Comparison of ENCODE assay signal across 20 cellular contexts in the genomic region with DNA sequence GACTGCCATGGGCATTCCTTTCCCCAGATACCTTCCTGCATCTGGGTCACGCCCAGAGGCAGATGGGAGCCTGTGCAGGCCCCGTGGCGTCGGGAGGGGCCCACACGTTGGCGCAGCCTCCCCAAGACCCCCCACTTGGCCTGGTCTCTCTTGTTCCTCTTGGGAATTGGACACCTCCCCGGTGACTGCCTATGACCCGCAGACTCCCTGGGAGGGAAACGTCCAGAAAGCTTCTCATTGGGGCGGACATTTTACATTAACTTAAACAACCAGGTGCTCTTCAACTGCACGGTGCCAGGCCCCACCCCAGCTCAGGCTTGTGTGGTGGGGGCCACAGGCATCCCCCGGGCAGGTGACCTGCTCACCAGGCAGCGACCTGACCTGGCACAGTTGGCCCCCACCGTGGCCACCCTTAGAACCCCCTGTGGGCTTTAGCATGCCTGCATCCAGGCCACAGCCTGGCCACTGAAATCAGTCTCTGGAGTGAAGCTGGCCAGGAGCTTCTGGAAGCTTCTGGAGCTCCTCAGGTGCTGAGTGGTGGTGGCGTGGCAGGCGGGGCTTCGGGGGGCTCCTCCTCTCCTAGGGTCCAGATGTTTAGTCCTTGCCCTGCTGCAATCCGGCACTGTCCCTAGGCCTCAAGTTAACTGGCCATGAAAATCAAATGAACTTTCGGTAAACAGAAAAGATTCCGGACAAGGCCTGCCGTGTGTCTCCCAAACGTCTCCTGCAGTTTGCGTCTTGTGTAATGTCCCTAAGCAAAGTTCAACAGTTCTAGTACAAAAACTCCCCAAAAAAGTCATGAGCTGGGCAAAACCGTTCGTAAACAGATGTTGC. TPM values are rescaled to one million over a fixed set of nuclear protein-coding genes. Genes with fewer than 3 reads are reported as not detected.
DNase-seq lines count a peak whose midpoint lies in the region; ATAC-seq, FAIRE-seq and TF ChIP-seq lines count a peak whose summit lies in the region.
"Had no signal": no experiment of that assay in that cellular context is flagged by ENCODE, and none has a peak within 500 bp of the region (broad histone marks: within the 10 kb centered on the region; RNA-seq: fewer than 3 reads in every experiment).

No MANE protein-coding gene starts in this region.

- peak; percentile 8; the same call in 1 of the 2 replicates for TF ChIP-seq RAD21 in HepG2 (CRISPR knock-in tag; IDR thresholded peaks at IDR 0.05)

- H2AFZ ChIP-seq in HepG2 (ENCODE audit: low read length) = no peak overlapping the region
- no peak overlapping the region for H2AFZ ChIP-seq in osteoblast (ENCODE audit: low read length)

- ATAC-seq in WTC11 (no peak), HepG2 (peak; percentile 41)
- ATAC-seq in stimulated activated memory B cell treated with anti-CD40 and anti-IgM and Interleukin-4, amounts not matched to agents 10 μg/mL and 1 μg/mL and 100 μg/mL, for 72 hours = no peak
- ATAC-seq: PC-3 had no signal

- TF ChIP-seq CTCF in WTC11 (IDR thresholded peaks at IDR 0.05) (no peak), HepG2 (CRISPR knock-in tag; IDR thresholded peaks at IDR 0.05) (no peak), osteoblast (IDR thresholded peaks at IDR 0.05; ENCODE audit: extremely low read depth, low read depth, low read length) (no peak), Caco-2 (IDR thresholded peaks at IDR 0.05; ENCODE audit: insufficient read depth in 1 of 2, low read depth in 1 of 2, low read length in 1 of 2, severe bottlenecking in 1 of 2, unreplicated experiment in 1 of 2) (no peak)

- DNase-seq in H7 (peak; percentile 32), WTC11 (ENCODE audit: low spot score) (no peak), HepG2 (ENCODE audit: low spot score) (peak; percentile 91), osteoblast (ENCODE audit: insufficient read length, low spot score, missing footprints) (peak; percentile 76), 8988T (no peak), Caco-2 (no peak)
- DNase-seq: AML-193, HCEC 1CT, Kasumi-1, MG63, NCI-H1048, NCI-H1436, NCI-H1930, NCI-H345, NCI-H526, PC-3, RPMI8226 had no signal

- WGBS in HepG2 (ENCODE audit: low lambda C conversion rate) = 25% methylated on average over 11 of the region's 25 CpGs

- POLR2A ChIA-PET in WTC11 (lab: Charles Lee) = no interaction called here
- POLR2A ChIA-PET in HepG2 (lab: Yijun Ruan, JAX) = interaction anchor here (0.7 to 3.7 kb wide), 14 partner anchors 9 to 231 kb away, joined by 3 to 33 read pairs (median 6); partner anchors contain the start of genes CUL4A, F10, F7 and PCID2
- POLR2A ChIA-PET in Caco-2 (lab: Charles Lee) = no interaction called here

- H3K9me3 ChIP-seq in HepG2 (ENCODE audit: low read length) (no peaks in the 10 kb centered on the region), osteoblast (ENCODE audit: low read depth, low read length) (no peaks in the 10 kb centered on the region), Caco-2 (no peaks in the 10 kb centered on the region)
- H3K9me3 ChIP-seq: MG63 had no signal

- in situ Hi-C loops in HepG2 (cut with HindIII; ENCODE audit: extremely low pct_ligation_motif_present, low pct_unique_long_range_greater_than_20kb) = no loop called here

- H3K27ac ChIP-seq in HepG2 (ENCODE audit: extremely low read length, insufficient read depth, low read length) (peak overlapping the region; percentile 92), osteoblast (ENCODE audit: low read depth, low read length) (no peak overlapping the region)

- intact Hi-C loops in HepG2 (cut with micrococcal nuclease; ENCODE audit: unreplicated experiment) (loop anchor here (1.0 to 5.0 kb wide), 3 partner anchors 11 to 458 kb away; partner anchors contain the start of gene ATP11A), Caco-2 (cut with micrococcal nuclease; ENCODE audit: unreplicated experiment) (no loop called here)

- H3K36me3 ChIP-seq in H7 (replicated peaks; ENCODE audit: control insufficient read depth, insufficient read depth, low read length) = no peaks in the 10 kb centered on the region
- H3K36me3 ChIP-seq in HepG2 (replicated peaks in 1 of 2; ENCODE audit: control insufficient read depth in 1 of 2, insufficient read depth in 2 of 2, low read length in 2 of 2) = peaks cover 6 to 20% of the 10 kb centered on the region in 2 experiments; a peak in 3 of 5 replicates
- no peaks in the 10 kb centered on the region for H3K36me3 ChIP-seq in osteoblast (ENCODE audit: insufficient read depth, low read length)
- no peaks in the 10 kb centered on the region; the same call in 1 of the 2 replicates for H3K36me3 ChIP-seq in Caco-2 (ENCODE audit: control insufficient read depth, insufficient read depth, low read length)
- H3K36me3 ChIP-seq: MG63 had no signal

- H3K27me3 Mint-ChIP-seq in WTC11 (ENCODE audit: low read depth) = peaks cover 22% of the 10 kb centered on the region
- peaks cover 69% of the 10 kb centered on the region for H3K27me3 Mint-ChIP-seq in stimulated activated memory B cell treated with anti-CD40 and anti-IgM and Interleukin-4, amounts not matched to agents 10 μg/mL and 1 μg/mL and 100 μg/mL, for 72 hours
- H3K27me3 Mint-ChIP-seq in Caco-2 (ENCODE audit: insufficient read depth, unreplicated experiment) = no peaks in the 10 kb centered on the region

- H3K4me3 Mint-ChIP-seq in WTC11 = no peak overlapping the region
- no peak overlapping the region for H3K4me3 Mint-ChIP-seq in stimulated activated memory B cell treated with anti-CD40 and anti-IgM and Interleukin-4, amounts not matched to agents 10 μg/mL and 1 μg/mL and 100 μg/mL, for 72 hours
- no peak overlapping the region for H3K4me3 Mint-ChIP-seq in Caco-2 (ENCODE audit: unreplicated experiment)

- H3K27ac Mint-ChIP-seq in WTC11 (no peak overlapping the region; the same call in 1 of the 2 replicates), Caco-2 (ENCODE audit: unreplicated experiment) (no peak overlapping the region)
- H3K27ac Mint-ChIP-seq in stimulated activated memory B cell treated with anti-CD40 and anti-IgM and Interleukin-4, amounts not matched to agents 10 μg/mL and 1 μg/mL and 100 μg/mL, for 72 hours = no peak overlapping the region
- H3K27ac Mint-ChIP-seq: CD14-positive monocyte had no signal

- H3K79me2 ChIP-seq in HepG2 (ENCODE audit: insufficient read depth, low read length) (peaks cover 32% of the 10 kb centered on the region), osteoblast (ENCODE audit: insufficient read depth, low read length) (no peaks in the 10 kb centered on the region)

- no peaks in the 10 kb centered on the region for H3K9me3 Mint-ChIP-seq in WTC11
- peaks cover 4% of the 10 kb centered on the region for H3K9me3 Mint-ChIP-seq in stimulated activated memory B cell treated with anti-CD40 and anti-IgM and Interleukin-4, amounts not matched to agents 10 μg/mL and 1 μg/mL and 100 μg/mL, for 72 hours
- no peaks in the 10 kb centered on the region for H3K9me3 Mint-ChIP-seq in Caco-2 (ENCODE audit: unreplicated experiment)

- no peak for TF ChIP-seq POLR2A in HepG2 (IDR thresholded peaks at IDR 0.05; ENCODE audit: insufficient read depth in 1 of 2, low read depth in 2 of 2, low read length in 2 of 2)

- H3K4me1 ChIP-seq in HepG2 (ENCODE audit: insufficient read depth, low read length) (peaks cover 56% of the 10 kb centered on the region), osteoblast (ENCODE audit: insufficient read depth, low read length) (peaks cover 16% of the 10 kb centered on the region), Caco-2 (peaks cover 13% of the 10 kb centered on the region)

- no peak overlapping the region for H3K4me3 ChIP-seq in H7 (ENCODE audit: insufficient read depth, low read depth, low read length)
- H3K4me3 ChIP-seq in HepG2 (replicated peaks in 1 of 3; ENCODE audit: insufficient read depth in 1 of 3, low read depth in 2 of 3, low read length in 3 of 3) = peak overlapping the region in 1 of 3 experiments; percentile 57; a peak in 2 of 6 replicates
- no peak overlapping the region for H3K4me3 ChIP-seq in osteoblast (ENCODE audit: insufficient read depth, low read length)
- H3K4me3 ChIP-seq in Caco-2 (ENCODE audit: low read depth, low read length) = no peak overlapping the region
- H3K4me3 ChIP-seq: MG63 had no signal

- CTCF ChIA-PET in WTC11 (lab: Charles Lee) = no interaction called here
- CTCF ChIA-PET in HepG2 (lab: Yijun Ruan, JAX; ENCODE audit: low intra/inter-chr PET ratio, low total read pairs) = no interaction called here
- CTCF ChIA-PET in Caco-2 (lab: Charles Lee) = interaction anchor here (0.5 kb wide), 1 partner anchor 33 kb away, joined by 3 read pairs; no protein-coding TSS in a partner anchor

- H3K4me2 ChIP-seq in HepG2 (ENCODE audit: low read depth, low read length) (peak overlapping the region; percentile 88), osteoblast (ENCODE audit: insufficient read depth, low read length) (no peak overlapping the region)

- H4K20me1 ChIP-seq in HepG2 (ENCODE audit: insufficient read depth, low read length) (no peaks in the 10 kb centered on the region), osteoblast (ENCODE audit: insufficient read depth, low read length) (no peaks in the 10 kb centered on the region)

- H3K36me3 Mint-ChIP-seq in WTC11 (no peaks in the 10 kb centered on the region), Caco-2 (ENCODE audit: insufficient read depth, unreplicated experiment) (peaks cover 3% of the 10 kb centered on the region)
- no peaks in the 10 kb centered on the region for H3K36me3 Mint-ChIP-seq in stimulated activated memory B cell treated with anti-CD40 and anti-IgM and Interleukin-4, amounts not matched to agents 10 μg/mL and 1 μg/mL and 100 μg/mL, for 72 hours

- peak in 1 of 2 experiments; percentile 73; a peak in 1 of 4 replicates for TF ChIP-seq EP300 in HepG2 (IDR thresholded peaks at IDR 0.05; ENCODE audit: low read depth in 2 of 2, low read length in 2 of 2)
- no peak; the same call in none of the 2 replicates for TF ChIP-seq EP300 in HepG2 (CRISPR knock-in tag; IDR thresholded peaks at IDR 0.05; ENCODE audit: borderline replicate concordance)

- BruUV-seq in HepG2 (replicated peaks; lab: Mats Ljungman, UMichigan) (no TSS peak), Caco-2 (replicated peaks; lab: Mats Ljungman, UMichigan) (no TSS peak)

- peaks cover 16% of the 10 kb centered on the region for H3K4me1 Mint-ChIP-seq in WTC11
- peaks cover 18% of the 10 kb centered on the region for H3K4me1 Mint-ChIP-seq in stimulated activated memory B cell treated with anti-CD40 and anti-IgM and Interleukin-4, amounts not matched to agents 10 μg/mL and 1 μg/mL and 100 μg/mL, for 72 hours
- peaks cover 13% of the 10 kb centered on the region for H3K4me1 Mint-ChIP-seq in Caco-2 (ENCODE audit: low read depth, unreplicated experiment)

- peak; percentile 97 for FAIRE-seq in HepG2 (lab: Jason Lieb, UNC)
- FAIRE-seq: G401.6 had no signal

- H3K27me3 ChIP-seq in H7 (ENCODE audit: control insufficient read depth, insufficient read depth, low read length) (peaks cover 17% of the 10 kb centered on the region), HepG2 (ENCODE audit: control insufficient read depth in 1 of 2, insufficient read depth in 2 of 2, low read length in 2 of 2) (no peaks in the 10 kb centered on the region), osteoblast (ENCODE audit: insufficient read depth, low read length) (peaks cover 3% of the 10 kb centered on the region), Caco-2 (replicated peaks; ENCODE audit: control insufficient read depth, insufficient read depth, low read length) (no peaks in the 10 kb centered on the region)
- H3K27me3 ChIP-seq: MG63 had no signal

- H3K9ac ChIP-seq in HepG2 (ENCODE audit: insufficient read depth, low read depth, low read length) = peak overlapping the region; percentile 60

RNA-seq across cellular contexts. Expression of gene PROZ, which starts 8.5 kb away (rescaled TPM):
- total RNA-seq in H7 (2014; rRNA removed; shearing (Covaris generic)) = not detected in 2 replicates
- not detected in 3 replicates for total RNA-seq in WTC11 (2021)
- total RNA-seq in HepG2 (2016; rRNA removed; fragmentation: Illumina TruSeq; extraction: Trizol) = 2.1 and 5.6 TPM in 2 replicates
- total RNA-seq in HepG2 (2016; cell fraction: cytosol; rRNA removed; fragmentation: Illumina TruSeq; extraction: Trizol; ENCODE audit: low read depth) = 0.20 and 0.35 TPM in 2 replicates
- 1.9 and 5.3 TPM in 2 replicates for total RNA-seq in HepG2 (2016; cell fraction: insoluble cytoplasmic fraction; rRNA removed; fragmentation: Illumina TruSeq; extraction: Trizol)
- total RNA-seq in HepG2 (2016; cell fraction: membrane; rRNA removed; fragmentation: Illumina TruSeq; extraction: Trizol) = 0.62 and 0.93 TPM in 2 replicates
- 3.0 and 4.0 TPM in 2 replicates for total RNA-seq in HepG2 (2016; cell fraction: nucleus; rRNA removed; fragmentation: Illumina TruSeq; extraction: Trizol)
- 22.5 and 26.1 TPM in 2 replicates for polyA plus RNA-seq in HepG2 (2011; rRNA removed)
- 14.4 and 16.0 TPM in 2 replicates for polyA plus RNA-seq in HepG2 (2011; cell fraction: cytosol; rRNA removed)
- 45.5 and 49.7 TPM in 2 replicates for polyA plus RNA-seq in HepG2 (2011; cell fraction: nucleus; rRNA removed)
- 12.7 and 14.1 TPM in 2 replicates for polyA plus RNA-seq in HepG2 (2012)
- 0.23 and 0.67 TPM in 2 replicates for polyA plus RNA-seq in HepG2 (2016; cell fraction: cytosol; fragmentation: Illumina TruSeq; extraction: Trizol; ENCODE audit: low read depth)
- 1.6 and 2.1 TPM in 2 replicates for polyA plus RNA-seq in HepG2 (2016; cell fraction: insoluble cytoplasmic fraction; fragmentation: Illumina TruSeq; extraction: Trizol; ENCODE audit: low read depth)
- 0.70 and 0.93 TPM in 2 replicates for polyA plus RNA-seq in HepG2 (2016; cell fraction: membrane; fragmentation: Illumina TruSeq; extraction: Trizol; ENCODE audit: low read depth)
- polyA plus RNA-seq in HepG2 (2016; cell fraction: nucleus; fragmentation: Illumina TruSeq; extraction: Trizol; ENCODE audit: insufficient read depth, low read depth) = 10.7 and 11.6 TPM in 2 replicates
- 5.4 TPM in 1 of 2 replicates, not detected in the other for polyA minus RNA-seq in HepG2 (2011; rRNA and poly(A)+ RNA removed; ENCODE audit: low replicate concordance)
- polyA minus RNA-seq in HepG2 (2011; cell fraction: cytosol; rRNA and poly(A)+ RNA removed) = 4.9 and 8.4 TPM in 2 replicates
- polyA minus RNA-seq in HepG2 (2011; cell fraction: nucleus; rRNA and poly(A)+ RNA removed) = 3.1 and 4.4 TPM in 2 replicates
- not detected in 2 replicates for total RNA-seq in osteoblast
- total RNA-seq in Caco-2 (2022) = not detected in 2 replicates
- total RNA-seq: PC-3 had no signal
- polyA plus RNA-seq: CD14-positive monocyte had no signal

RNA-seq across cellular contexts. Expression of gene F10, which starts 27.3 kb away (rescaled TPM):
- total RNA-seq in H7 (2014; rRNA removed; shearing (Covaris generic)) = 1.3 and 2.1 TPM in 2 replicates
- total RNA-seq in WTC11 (2021) = 0.87 to 2.8 TPM (median 2.6 TPM) in 3 replicates
- total RNA-seq in HepG2 (2016; rRNA removed; fragmentation: Illumina TruSeq; extraction: Trizol) = 19.9 and 58.4 TPM in 2 replicates
- total RNA-seq in HepG2 (2016; cell fraction: cytosol; rRNA removed; fragmentation: Illumina TruSeq; extraction: Trizol; ENCODE audit: low read depth) = 11.2 and 12.3 TPM in 2 replicates
- 18.9 and 61.6 TPM in 2 replicates for total RNA-seq in HepG2 (2016; cell fraction: insoluble cytoplasmic fraction; rRNA removed; fragmentation: Illumina TruSeq; extraction: Trizol)
- total RNA-seq in HepG2 (2016; cell fraction: membrane; rRNA removed; fragmentation: Illumina TruSeq; extraction: Trizol) = 12.7 and 13.1 TPM in 2 replicates
- total RNA-seq in HepG2 (2016; cell fraction: nucleus; rRNA removed; fragmentation: Illumina TruSeq; extraction: Trizol) = 43.8 and 53.5 TPM in 2 replicates
- 237 and 317 TPM in 2 replicates for polyA plus RNA-seq in HepG2 (2011; rRNA removed)
- 277 and 280 TPM in 2 replicates for polyA plus RNA-seq in HepG2 (2011; cell fraction: cytosol; rRNA removed)
- 231 and 240 TPM in 2 replicates for polyA plus RNA-seq in HepG2 (2011; cell fraction: nucleus; rRNA removed)
- polyA plus RNA-seq in HepG2 (2012) = 150 and 219 TPM in 2 replicates
- polyA plus RNA-seq in HepG2 (2016; cell fraction: cytosol; fragmentation: Illumina TruSeq; extraction: Trizol; ENCODE audit: low read depth) = 11.6 and 13.0 TPM in 2 replicates
- 18.4 and 19.4 TPM in 2 replicates for polyA plus RNA-seq in HepG2 (2016; cell fraction: insoluble cytoplasmic fraction; fragmentation: Illumina TruSeq; extraction: Trizol; ENCODE audit: low read depth)
- 10.3 and 10.6 TPM in 2 replicates for polyA plus RNA-seq in HepG2 (2016; cell fraction: membrane; fragmentation: Illumina TruSeq; extraction: Trizol; ENCODE audit: low read depth)
- polyA plus RNA-seq in HepG2 (2016; cell fraction: nucleus; fragmentation: Illumina TruSeq; extraction: Trizol; ENCODE audit: insufficient read depth, low read depth) = 82.4 and 83.6 TPM in 2 replicates
- 117 TPM in 1 of 2 replicates, not detected in the other for polyA minus RNA-seq in HepG2 (2011; rRNA and poly(A)+ RNA removed; ENCODE audit: low replicate concordance)
- polyA minus RNA-seq in HepG2 (2011; cell fraction: cytosol; rRNA and poly(A)+ RNA removed) = 61.5 and 79.5 TPM in 2 replicates
- polyA minus RNA-seq in HepG2 (2011; cell fraction: nucleus; rRNA and poly(A)+ RNA removed) = 44.3 and 53.6 TPM in 2 replicates
- total RNA-seq in osteoblast = 0.29 TPM in 1 of 2 replicates, not detected in the other
- 26.3 and 34.3 TPM in 2 replicates for total RNA-seq in Caco-2 (2022)
- total RNA-seq: PC-3 had no signal
- polyA plus RNA-seq: CD14-positive monocyte had no signal

RNA-seq across cellular contexts. Expression of gene F7, which starts 44.3 kb away (rescaled TPM):
- 0.28 and 1.5 TPM in 2 replicates for total RNA-seq in H7 (2014; rRNA removed; shearing (Covaris generic))
- total RNA-seq in WTC11 (2021) = 0.26 to 1.5 TPM (median 1.3 TPM) in 3 replicates
- total RNA-seq in HepG2 (2016; rRNA removed; fragmentation: Illumina TruSeq; extraction: Trizol) = 7.2 and 12.6 TPM in 2 replicates
- 0.61 and 0.71 TPM in 2 replicates for total RNA-seq in HepG2 (2016; cell fraction: cytosol; rRNA removed; fragmentation: Illumina TruSeq; extraction: Trizol; ENCODE audit: low read depth)
- 6.7 and 12.9 TPM in 2 replicates for total RNA-seq in HepG2 (2016; cell fraction: insoluble cytoplasmic fraction; rRNA removed; fragmentation: Illumina TruSeq; extraction: Trizol)
- total RNA-seq in HepG2 (2016; cell fraction: membrane; rRNA removed; fragmentation: Illumina TruSeq; extraction: Trizol) = 1.9 and 2.2 TPM in 2 replicates
- 10.3 and 10.6 TPM in 2 replicates for total RNA-seq in HepG2 (2016; cell fraction: nucleus; rRNA removed; fragmentation: Illumina TruSeq; extraction: Trizol)
- polyA plus RNA-seq in HepG2 (2011; rRNA removed) = 26.5 and 39.9 TPM in 2 replicates
- polyA plus RNA-seq in HepG2 (2011; cell fraction: cytosol; rRNA removed) = 21.7 and 26.2 TPM in 2 replicates
- 105 and 121 TPM in 2 replicates for polyA plus RNA-seq in HepG2 (2011; cell fraction: nucleus; rRNA removed)
- 45.9 and 52.4 TPM in 2 replicates for polyA plus RNA-seq in HepG2 (2012)
- polyA plus RNA-seq in HepG2 (2016; cell fraction: cytosol; fragmentation: Illumina TruSeq; extraction: Trizol; ENCODE audit: low read depth) = 0.51 and 0.52 TPM in 2 replicates
- polyA plus RNA-seq in HepG2 (2016; cell fraction: insoluble cytoplasmic fraction; fragmentation: Illumina TruSeq; extraction: Trizol; ENCODE audit: low read depth) = 7.0 and 7.3 TPM in 2 replicates
- 1.1 and 1.6 TPM in 2 replicates for polyA plus RNA-seq in HepG2 (2016; cell fraction: membrane; fragmentation: Illumina TruSeq; extraction: Trizol; ENCODE audit: low read depth)
- polyA plus RNA-seq in HepG2 (2016; cell fraction: nucleus; fragmentation: Illumina TruSeq; extraction: Trizol; ENCODE audit: insufficient read depth, low read depth) = 23.6 and 26.7 TPM in 2 replicates
- polyA minus RNA-seq in HepG2 (2011; rRNA and poly(A)+ RNA removed; ENCODE audit: low replicate concordance) = 43.0 TPM in 1 of 2 replicates, not detected in the other
- 8.7 and 12.9 TPM in 2 replicates for polyA minus RNA-seq in HepG2 (2011; cell fraction: cytosol; rRNA and poly(A)+ RNA removed)
- 14.7 and 15.7 TPM in 2 replicates for polyA minus RNA-seq in HepG2 (2011; cell fraction: nucleus; rRNA and poly(A)+ RNA removed)
- under 0.01 TPM in 1 of 2 replicates, not detected in the other for total RNA-seq in osteoblast
- 48.0 and 52.4 TPM in 2 replicates for total RNA-seq in Caco-2 (2022)
- total RNA-seq: PC-3 had no signal
- polyA plus RNA-seq: CD14-positive monocyte had no signal

RNA-seq across cellular contexts. Expression of gene PCID2, which starts 58.5 kb away (rescaled TPM):
- total RNA-seq in H7 (2014; rRNA removed; shearing (Covaris generic)) = 73.6 and 82.1 TPM in 2 replicates
- total RNA-seq in WTC11 (2021) (64.9 to 69.4 TPM (median 68.5 TPM) in 3 replicates), HepG2 (2016; rRNA removed; fragmentation: Illumina TruSeq; extraction: Trizol) (65.0 and 76.4 TPM in 2 replicates), osteoblast (48.5 and 55.4 TPM in 2 replicates), Caco-2 (2022) (79.5 and 81.5 TPM in 2 replicates)
- 16.3 and 17.9 TPM in 2 replicates for total RNA-seq in HepG2 (2016; cell fraction: cytosol; rRNA removed; fragmentation: Illumina TruSeq; extraction: Trizol; ENCODE audit: low read depth)
- 67.6 and 78.5 TPM in 2 replicates for total RNA-seq in HepG2 (2016; cell fraction: insoluble cytoplasmic fraction; rRNA removed; fragmentation: Illumina TruSeq; extraction: Trizol)
- total RNA-seq in HepG2 (2016; cell fraction: membrane; rRNA removed; fragmentation: Illumina TruSeq; extraction: Trizol) = 25.4 and 26.5 TPM in 2 replicates
- 58.5 and 66.9 TPM in 2 replicates for total RNA-seq in HepG2 (2016; cell fraction: nucleus; rRNA removed; fragmentation: Illumina TruSeq; extraction: Trizol)
- 104 and 111 TPM in 2 replicates for polyA plus RNA-seq in HepG2 (2011; rRNA removed)
- polyA plus RNA-seq in HepG2 (2011; cell fraction: cytosol; rRNA removed) = 47.7 and 57.2 TPM in 2 replicates
- polyA plus RNA-seq in HepG2 (2011; cell fraction: nucleus; rRNA removed) = 185 and 190 TPM in 2 replicates
- 56.8 and 63.4 TPM in 2 replicates for polyA plus RNA-seq in HepG2 (2012)
- polyA plus RNA-seq in HepG2 (2016; cell fraction: cytosol; fragmentation: Illumina TruSeq; extraction: Trizol; ENCODE audit: low read depth) = 9.0 and 9.1 TPM in 2 replicates
- 68.7 and 72.7 TPM in 2 replicates for polyA plus RNA-seq in HepG2 (2016; cell fraction: insoluble cytoplasmic fraction; fragmentation: Illumina TruSeq; extraction: Trizol; ENCODE audit: low read depth)
- 14.2 and 15.6 TPM in 2 replicates for polyA plus RNA-seq in HepG2 (2016; cell fraction: membrane; fragmentation: Illumina TruSeq; extraction: Trizol; ENCODE audit: low read depth)
- 89.2 and 96.9 TPM in 2 replicates for polyA plus RNA-seq in HepG2 (2016; cell fraction: nucleus; fragmentation: Illumina TruSeq; extraction: Trizol; ENCODE audit: insufficient read depth, low read depth)
- polyA minus RNA-seq in HepG2 (2011; rRNA and poly(A)+ RNA removed; ENCODE audit: low replicate concordance) = 52.5 and 174 TPM in 2 replicates
- polyA minus RNA-seq in HepG2 (2011; cell fraction: cytosol; rRNA and poly(A)+ RNA removed) = 23.5 and 34.0 TPM in 2 replicates
- 161 and 207 TPM in 2 replicates for polyA minus RNA-seq in HepG2 (2011; cell fraction: nucleus; rRNA and poly(A)+ RNA removed)

RNA-seq across cellular contexts. Expression of gene CUL4A, which starts 59.5 kb away (rescaled TPM):
- total RNA-seq in H7 (2014; rRNA removed; shearing (Covaris generic)) = 109 and 118 TPM in 2 replicates
- total RNA-seq in WTC11 (2021) (97.4 to 100 TPM (median 99.9 TPM) in 3 replicates), HepG2 (2016; rRNA removed; fragmentation: Illumina TruSeq; extraction: Trizol) (75.3 and 95.5 TPM in 2 replicates), osteoblast (128 TPM in 2 replicates), Caco-2 (2022) (123 and 125 TPM in 2 replicates)
- total RNA-seq in HepG2 (2016; cell fraction: cytosol; rRNA removed; fragmentation: Illumina TruSeq; extraction: Trizol; ENCODE audit: low read depth) = 28.8 and 32.0 TPM in 2 replicates
- total RNA-seq in HepG2 (2016; cell fraction: insoluble cytoplasmic fraction; rRNA removed; fragmentation: Illumina TruSeq; extraction: Trizol) = 69.1 and 83.4 TPM in 2 replicates
- 51.1 and 52.1 TPM in 2 replicates for total RNA-seq in HepG2 (2016; cell fraction: membrane; rRNA removed; fragmentation: Illumina TruSeq; extraction: Trizol)
- 55.3 and 56.2 TPM in 2 replicates for total RNA-seq in HepG2 (2016; cell fraction: nucleus; rRNA removed; fragmentation: Illumina TruSeq; extraction: Trizol)
- 51.2 and 60.8 TPM in 2 replicates for polyA plus RNA-seq in HepG2 (2011; rRNA removed)
- polyA plus RNA-seq in HepG2 (2011; cell fraction: cytosol; rRNA removed) = 42.4 and 43.4 TPM in 2 replicates
- polyA plus RNA-seq in HepG2 (2011; cell fraction: nucleus; rRNA removed) = 121 and 126 TPM in 2 replicates
- 72.5 and 74.5 TPM in 2 replicates for polyA plus RNA-seq in HepG2 (2012)
- polyA plus RNA-seq in HepG2 (2016; cell fraction: cytosol; fragmentation: Illumina TruSeq; extraction: Trizol; ENCODE audit: low read depth) = 28.6 and 31.9 TPM in 2 replicates
- polyA plus RNA-seq in HepG2 (2016; cell fraction: insoluble cytoplasmic fraction; fragmentation: Illumina TruSeq; extraction: Trizol; ENCODE audit: low read depth) = 70.4 and 80.3 TPM in 2 replicates
- 28.8 and 29.9 TPM in 2 replicates for polyA plus RNA-seq in HepG2 (2016; cell fraction: membrane; fragmentation: Illumina TruSeq; extraction: Trizol; ENCODE audit: low read depth)
- polyA plus RNA-seq in HepG2 (2016; cell fraction: nucleus; fragmentation: Illumina TruSeq; extraction: Trizol; ENCODE audit: insufficient read depth, low read depth) = 99.2 and 101 TPM in 2 replicates
- polyA minus RNA-seq in HepG2 (2011; rRNA and poly(A)+ RNA removed; ENCODE audit: low replicate concordance) = 93.3 and 188 TPM in 2 replicates
- 29.4 and 37.2 TPM in 2 replicates for polyA minus RNA-seq in HepG2 (2011; cell fraction: cytosol; rRNA and poly(A)+ RNA removed)
- 74.4 and 75.7 TPM in 2 replicates for polyA minus RNA-seq in HepG2 (2011; cell fraction: nucleus; rRNA and poly(A)+ RNA removed)

Comparison
In these comparisons a context has a peak if more than half of its experiments do, and no peak if none do; other contexts are left out.
1. DNase-seq: peak in H7 (single experiment), HepG2 (single experiment) and osteoblast (single experiment); none in WTC11 (single experiment), 8988T (single experiment) and Caco-2 (0 of 2).